31 cellular contexts compared by ENCODE assay signal in the genomic region with DNA sequence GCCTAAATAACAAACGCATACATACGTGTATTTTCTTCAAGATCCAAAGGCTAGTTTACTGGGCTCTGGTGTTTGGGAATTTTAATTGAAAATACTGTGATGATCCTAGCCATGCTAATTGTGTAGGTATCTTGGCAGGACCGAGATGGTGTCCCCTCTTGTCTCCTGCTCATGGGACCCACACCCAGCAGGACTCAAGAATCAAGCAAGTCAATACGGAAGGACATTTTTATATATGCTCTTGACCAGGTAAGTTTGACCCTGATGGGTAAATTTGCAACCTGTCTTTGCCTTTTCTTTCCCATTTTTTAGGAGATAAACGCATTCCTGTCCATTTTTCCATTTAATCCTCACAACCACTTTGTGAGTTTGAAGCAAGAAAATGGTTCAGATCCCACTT.
"Had no signal": no experiment of that assay in that cellular context is flagged by ENCODE, and none has a peak within 500 bp of the region (broad histone marks: within the 10 kb centered on the region; RNA-seq: fewer than 3 reads in every experiment).

No MANE protein-coding gene starts in this region.

- H3K9me3 ChIP-seq: adrenal gland, ascending aorta, body of pancreas, breast epithelium had no signal

- H3K4me1 ChIP-seq: adrenal gland, ascending aorta, body of pancreas, breast epithelium had no signal

- DNase-seq: activated effector memory CD4-positive, alpha-beta T cell treated with anti-CD3 and anti-CD28 coated beads, Interleukin-2, amount 50 U/mL, for 16 hours; activated effector memory CD4-positive, alpha-beta T cell treated with Interleukin-2 at 50 U/mL for 16 hours; activated gamma-delta T cell; activated gamma-delta T cell treated with Interleukin-2 at 50 U/mL for 16 hours; activated naive CD4-positive, alpha-beta T cell; activated naive CD4-positive, alpha-beta T cell treated with anti-CD3 and anti-CD28 coated beads for 36 hours; activated naive CD4-positive, alpha-beta T cell treated with anti-CD3 and anti-CD28 coated beads, Interleukin-2, amount 10 ng/mL, durations not matched to agents 7 days and 5 days; activated naive CD4-positive, alpha-beta T cell treated with anti-CD3 and anti-CD28 coated beads, Interleukin-2, amount 50 U/mL, for 16 hours; activated naive CD4-positive, alpha-beta T cell treated with Interleukin-2 at 50 U/mL for 16 hours; activated naive CD8-positive, alpha-beta T cell treated with anti-CD3 and anti-CD28 coated beads for 36 hours; activated naive CD8-positive, alpha-beta T cell treated with anti-CD3 and anti-CD28 coated beads, Interleukin-2, amount 10 ng/mL, durations not matched to agents 7 days and 5 days; activated naive CD8-positive, alpha-beta T cell treated with anti-CD3 and anti-CD28 coated beads, Interleukin-2, amount 50 U/mL, for 24 hours; activated T-cell treated with anti-CD3 and anti-CD28 coated beads, Interleukin-2, amount 50 U/mL, for 4 hours; activated T-cell treated with anti-CD3 and anti-CD28 coated beads, Interleukin-2, amount 50 U/mL, for 48 hours; activated T-cell treated with anti-CD3 and anti-CD28 coated beads, Interleukin-2, amount 50 U/mL, for 72 hours; adrenal gland; amniotic stem cell; amygdala; anterior cingulate cortex; body of pancreas; brain microvascular endothelial cell; caudate nucleus; central memory CD4-positive, alpha-beta T cell; cerebellar nuclear complex had no signal

- H3K4me3 ChIP-seq: adrenal gland, ascending aorta, body of pancreas, breast epithelium, cardiac muscle cell had no signal

- ATAC-seq: activated naive CD4-positive, alpha-beta T cell treated with anti-CD3 and anti-CD28 coated beads, Interleukin-2, amount 50 U/mL, for 72 hours; activated naive CD8-positive, alpha-beta T cell treated with anti-CD3 and anti-CD28 coated beads, Interleukin-2, amount 50 U/mL, for 24 hours; activated T-cell treated with anti-CD3 and anti-CD28 coated beads, Interleukin-2, amount 50 U/mL, for 4 hours; activated T-cell treated with anti-CD3 and anti-CD28 coated beads, Interleukin-2, amount 50 U/mL, for 72 hours; activated T-helper 17 cell treated with anti-CD3 and anti-CD28 coated beads, Interleukin-2, amount 50 U/mL, for 72 hours; body of pancreas had no signal

- FAIRE-seq: astrocyte, bronchial epithelial cell had no signal

- H3K27ac ChIP-seq: adrenal gland, ascending aorta, body of pancreas, brain microvascular endothelial cell, breast epithelium, cardiac muscle cell had no signal
